12 cellular contexts compared by ENCODE assay signal in genomic region chrX:45765726-45766125, GRCh38.
DNase-seq lines count a peak whose midpoint lies in the region; ATAC-seq and TF ChIP-seq lines count a peak whose summit lies in the region.
"Had no signal": no experiment of that assay in that cellular context is flagged by ENCODE, and none has a peak within 500 bp of the region (broad histone marks: within the 10 kb centered on the region; RNA-seq: fewer than 3 reads in every experiment).

No MANE protein-coding gene starts in this region.

- H3K27ac Mint-ChIP-seq in IgD-negative memory B cell, result peak overlapping the region in 2 of 3 donors; percentile 16 to 76
- H3K27ac Mint-ChIP-seq in activated naive CD8-positive, alpha-beta T cell treated with anti-CD3 and anti-CD28 coated beads, Interleukin-2, amount 50 U/mL, for 24 hours, result peak overlapping the region; percentile 81

- peak overlapping the region in 1 of 2 experiments; percentile 89 for H3K4me3 ChIP-seq in mesenchymal stem cell (ENCODE audit: insufficient read depth in 1 of 2, low read depth in 1 of 2, low read length in 2 of 2)

- H3K4me1 ChIP-seq in mesenchymal stem cell (ENCODE audit: control insufficient read depth, insufficient read depth, low read depth, low read length), result peaks cover 1% of the 10 kb centered on the region

- H3K36me3 ChIP-seq in mesenchymal stem cell (ENCODE audit: control insufficient read depth in 1 of 2, insufficient read depth in 2 of 2, low read depth in 1 of 2, low read length in 2 of 2), result peaks cover 0 to 85% of the 10 kb centered on the region in 2 experiments

- H2BK120ac ChIP-seq in mesenchymal stem cell (ENCODE audit: low read depth, low read length), result no peak overlapping the region

- H4K8ac ChIP-seq in mesenchymal stem cell (ENCODE audit: low read length), result no peak overlapping the region

- no peak for TF ChIP-seq CTCF in C4-2B (conservative IDR thresholded peaks at IDR 0.05)

- no peak overlapping the region for H4K91ac ChIP-seq in mesenchymal stem cell (ENCODE audit: low read length)

- no peak overlapping the region for H2BK12ac ChIP-seq in mesenchymal stem cell (ENCODE audit: low read length in 2 of 2)

- H2AFZ ChIP-seq in mesenchymal stem cell (ENCODE audit: low read depth, low read length), result no peak overlapping the region

- H2AK5ac ChIP-seq in mesenchymal stem cell (ENCODE audit: low read length, severe bottlenecking), result no peak overlapping the region

- intact Hi-C loops in left cardiac atrium (cut with DNase I), result no loop called here

- peak overlapping the region; percentile 24; the same call in 1 of the 2 replicates for H3K27ac ChIP-seq in C4-2B
- peak overlapping the region; percentile 77 for H3K27ac ChIP-seq in mesenchymal stem cell (ENCODE audit: low read length, poor library complexity, severe bottlenecking)
- no peak overlapping the region for H3K27ac ChIP-seq in substantia nigra (ENCODE audit: low read depth, low read length, poor library complexity, severe bottlenecking)

- peaks cover 3% of the 10 kb centered on the region for H3K36me3 Mint-ChIP-seq in IgD-negative memory B cell
- peaks cover 69% of the 10 kb centered on the region for H3K36me3 Mint-ChIP-seq in activated naive CD8-positive, alpha-beta T cell treated with anti-CD3 and anti-CD28 coated beads, Interleukin-2, amount 50 U/mL, for 24 hours (ENCODE audit: low read depth)

- H2BK5ac ChIP-seq in mesenchymal stem cell (ENCODE audit: low read depth, low read length, poor library complexity, severe bottlenecking), result no peak overlapping the region

- H3K27me3 Mint-ChIP-seq in IgD-negative memory B cell, result peaks cover 3% of the 10 kb centered on the region
- no peaks in the 10 kb centered on the region for H3K27me3 Mint-ChIP-seq in activated naive CD8-positive, alpha-beta T cell treated with anti-CD3 and anti-CD28 coated beads, Interleukin-2, amount 50 U/mL, for 24 hours

- H3K27me3 ChIP-seq in mesenchymal stem cell (ENCODE audit: control insufficient read depth in 1 of 2, insufficient read depth in 1 of 2, low read length in 2 of 2), result no peaks in the 10 kb centered on the region

- H3K18ac ChIP-seq in mesenchymal stem cell (ENCODE audit: low read depth in 1 of 2, low read length in 2 of 2), result peak overlapping the region in 1 of 2 experiments; percentile 43

- H3K4me2 ChIP-seq in mesenchymal stem cell (ENCODE audit: low read length, poor library complexity, severe bottlenecking), result peak overlapping the region; percentile 66

- no peaks in the 10 kb centered on the region for H3K9me3 ChIP-seq in mesenchymal stem cell (ENCODE audit: control insufficient read depth, low read length)

- H3K4me3 Mint-ChIP-seq in IgD-negative memory B cell, result peak overlapping the region in 3 of 4 donors; percentile 69 to 87 (median 72)
- H3K4me3 Mint-ChIP-seq in activated naive CD8-positive, alpha-beta T cell treated with anti-CD3 and anti-CD28 coated beads, Interleukin-2, amount 50 U/mL, for 24 hours, result peak overlapping the region; percentile 83

- no CpG with 5 or more reads among the region's 4 CpGs for WGBS in mesenchymal stem cell

- H3K9me3 Mint-ChIP-seq in IgD-negative memory B cell, result no peaks in the 10 kb centered on the region
- H3K9me3 Mint-ChIP-seq in activated naive CD8-positive, alpha-beta T cell treated with anti-CD3 and anti-CD28 coated beads, Interleukin-2, amount 50 U/mL, for 24 hours, result no peaks in the 10 kb centered on the region
- H3K9me3 Mint-ChIP-seq: activated naive CD4-positive, alpha-beta T cell treated with anti-CD3 and anti-CD28 coated beads, Interleukin-2, amount 50 U/mL, for 72 hours had no signal

- H3K14ac ChIP-seq in mesenchymal stem cell (ENCODE audit: low read length in 2 of 2), result no peak overlapping the region

- DNase-seq in activated naive CD8-positive, alpha-beta T cell treated with anti-CD3 and anti-CD28 coated beads, Interleukin-2, amount 50 U/mL, for 24 hours, result no peak
- no peak for DNase-seq in mesenchymal stem cell
- DNase-seq in substantia nigra (lab: John Stamatoyannopoulos, UW), result no peak
- no peak for DNase-seq in NCI-H226
- no peak for DNase-seq in left cardiac atrium
- DNase-seq in HCEC 1CT, result no peak
- DNase-seq: islet precursor cell, MV-4-11, NCI-H82 had no signal

- ATAC-seq in activated naive CD8-positive, alpha-beta T cell treated with anti-CD3 and anti-CD28 coated beads, Interleukin-2, amount 50 U/mL, for 24 hours, result peak; percentile 47
- no peak for ATAC-seq in left cardiac atrium

- peak overlapping the region in 1 of 2 experiments; percentile 49 for H3K4ac ChIP-seq in mesenchymal stem cell (ENCODE audit: low read depth in 1 of 2, low read length in 2 of 2)

- H2BK15ac ChIP-seq in mesenchymal stem cell (ENCODE audit: low read depth, poor library complexity, severe bottlenecking), result no peak overlapping the region

- H3K4me1 Mint-ChIP-seq in IgD-negative memory B cell, result peaks cover 32 to 58% (median 37%) of the 10 kb centered on the region in 3 donors
- peaks cover 50% of the 10 kb centered on the region for H3K4me1 Mint-ChIP-seq in activated naive CD8-positive, alpha-beta T cell treated with anti-CD3 and anti-CD28 coated beads, Interleukin-2, amount 50 U/mL, for 24 hours

- H3K9ac ChIP-seq in mesenchymal stem cell (ENCODE audit: low read length), result peak overlapping the region; percentile 99

- no peaks in the 10 kb centered on the region for H3K79me1 ChIP-seq in mesenchymal stem cell (replicated peaks; ENCODE audit: low read length, poor library complexity, severe bottlenecking)

- H3K23ac ChIP-seq in mesenchymal stem cell (ENCODE audit: low read length in 2 of 2), result no peak overlapping the region
